ENCODE assay signal across 9 cellular contexts in genomic region chr9:71858812-71859211, GRCh38. TPM values are rescaled to one million over a fixed set of nuclear protein-coding genes. Genes with fewer than 3 reads are reported as not detected.
DNase-seq lines count a peak whose midpoint lies in the region; ATAC-seq and TF ChIP-seq lines count a peak whose summit lies in the region.
"Had no signal": no experiment of that assay in that cellular context is flagged by ENCODE, and none has a peak within 500 bp of the region (broad histone marks: within the 10 kb centered on the region; RNA-seq: fewer than 3 reads in every experiment).

No MANE protein-coding gene starts in this region.

- peaks cover 14% of the 10 kb centered on the region for H3K36me3 Mint-ChIP-seq in glutamatergic neuron (ENCODE audit: unreplicated experiment)

- H3K27me3 Mint-ChIP-seq in glutamatergic neuron (ENCODE audit: unreplicated experiment), result peaks cover 2% of the 10 kb centered on the region

- peaks cover 10% of the 10 kb centered on the region for H3K4me1 Mint-ChIP-seq in glutamatergic neuron (ENCODE audit: low read depth, unreplicated experiment)

- peaks cover 7% of the 10 kb centered on the region for H3K9me3 Mint-ChIP-seq in glutamatergic neuron (ENCODE audit: unreplicated experiment)

- peak; percentile 75 for ATAC-seq in GM18873 (IDR thresholded peaks at IDR 0.05; ENCODE audit: low FRiP score, unreplicated experiment)
- ATAC-seq: PC-3 had no signal

- TF ChIP-seq CTCF in glutamatergic neuron (IDR thresholded peaks at IDR 0.05; ENCODE audit: partially characterized antibody, unreplicated experiment), result no peak

- H3K27ac Mint-ChIP-seq in glutamatergic neuron (ENCODE audit: unreplicated experiment), result no peak overlapping the region

- H3K4me3 Mint-ChIP-seq in glutamatergic neuron (ENCODE audit: unreplicated experiment), result no peak overlapping the region

- DNase-seq in HCEC 1CT, result peak; percentile 12
- peak; percentile 46 for DNase-seq in HT1080 (ENCODE audit: low read depth)
- DNase-seq in iris pigment epithelial cell (ENCODE audit: low read depth), result peak; percentile 66
- DNase-seq in stimulated activated CD4-positive, alpha-beta T cell treated with anti-CD3 and anti-CD28 coated beads, Interleukin-4, amount 100 ng/mL, for 24 hours, result no peak
- no peak for DNase-seq in NCI-H146 treated with DMSO at 0.1 percent for 48 hours (lab: John Stamatoyannopoulos, UW; ENCODE audit: unreplicated experiment)
- DNase-seq in glutamatergic neuron, result no peak
- DNase-seq: dorsolateral prefrontal cortex, PC-3 had no signal

RNA-seq across cellular contexts. Expression of gene ABHD17B, which starts 52.2 kb away (rescaled TPM):
- 23.2 and 28.1 TPM in 2 replicates for total RNA-seq in HT1080 (2014; rRNA removed; shearing (Covaris generic))
- polyA plus RNA-seq in HT1080 (2015; cell fraction: cytosol; rRNA removed), result 18.4 and 19.0 TPM in 2 replicates
- 18.4 and 19.1 TPM in 2 replicates for polyA plus RNA-seq in HT1080 (2015; cell fraction: nucleus; rRNA removed)
- total RNA-seq in glutamatergic neuron (ENCODE audit: unreplicated experiment), result 41.2 TPM

RNA-seq across cellular contexts. Expression of gene C9orf85, which starts 52.6 kb away (rescaled TPM):
- total RNA-seq in HT1080 (2014; rRNA removed; shearing (Covaris generic)), result 15.9 and 19.4 TPM in 2 replicates
- 18.7 and 23.4 TPM in 2 replicates for polyA plus RNA-seq in HT1080 (2015; cell fraction: cytosol; rRNA removed)
- 9.0 and 10.0 TPM in 2 replicates for polyA plus RNA-seq in HT1080 (2015; cell fraction: nucleus; rRNA removed)
- total RNA-seq in glutamatergic neuron (ENCODE audit: unreplicated experiment), result 11.1 TPM

Comparison
In these comparisons a context has a peak if more than half of its experiments do, and no peak if none do; other contexts are left out.
1. DNase-seq: peak in HCEC 1CT (single experiment), HT1080 (single experiment) and iris pigment epithelial cell (single experiment); none in stimulated activated CD4-positive, alpha-beta T cell treated with anti-CD3 and anti-CD28 coated beads, Interleukin-4, amount 100 ng/mL, for 24 hours (single experiment), NCI-H146 treated with DMSO at 0.1 percent for 48 hours (single experiment) and glutamatergic neuron (single experiment).